1 cellular context compared by ENCODE assay signal in the genomic region with DNA sequence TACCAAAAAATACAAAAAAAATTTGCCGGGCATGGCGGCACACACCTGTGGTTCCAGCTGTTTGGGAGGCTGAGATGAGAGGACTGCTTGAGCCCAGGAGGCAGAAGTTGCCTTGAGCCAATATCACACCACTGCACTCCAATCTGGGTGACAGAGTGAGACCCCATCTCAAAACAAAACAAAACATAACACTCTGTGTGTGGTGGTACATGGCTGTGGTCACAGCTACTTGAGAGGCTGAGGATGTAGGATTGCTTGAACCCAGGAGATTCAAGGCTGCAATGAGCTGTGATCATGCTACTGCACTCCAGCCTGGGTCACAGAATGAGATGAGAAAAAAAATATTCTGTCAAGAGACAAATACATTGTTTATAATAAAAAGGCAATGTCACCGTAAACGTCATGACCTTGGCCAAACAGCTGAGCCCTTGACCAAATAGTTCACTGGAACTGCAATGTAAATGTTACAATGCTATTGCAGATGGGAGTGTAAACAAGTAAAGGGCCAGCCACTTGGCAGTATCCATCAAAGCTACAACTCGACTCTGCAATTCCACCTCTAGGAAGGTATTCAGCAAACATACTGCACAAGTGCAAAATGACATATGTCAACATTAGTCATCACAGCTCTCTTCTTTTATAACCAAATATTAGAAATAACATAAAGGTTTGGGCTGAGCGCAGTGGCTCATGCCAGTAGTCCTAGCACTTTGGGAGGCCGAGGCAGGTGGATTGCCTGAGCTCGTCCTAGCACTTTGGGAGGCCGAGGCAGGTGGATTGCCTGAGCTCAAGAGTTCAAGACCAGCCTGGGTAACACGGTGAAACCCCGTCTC.
A peak's percentile ranks its signal among the peaks of the same experiment; 100 is the strongest.
TF ChIP-seq lines count a peak whose summit lies in the region.

No MANE protein-coding gene starts in this region.

TF ChIP-seq in HepG2, 621 proteins besides CTCF, POLR2A, EP300 and RAD21 (continued from another document and continues in another):
- TF ChIP-seq, protein P1, sequence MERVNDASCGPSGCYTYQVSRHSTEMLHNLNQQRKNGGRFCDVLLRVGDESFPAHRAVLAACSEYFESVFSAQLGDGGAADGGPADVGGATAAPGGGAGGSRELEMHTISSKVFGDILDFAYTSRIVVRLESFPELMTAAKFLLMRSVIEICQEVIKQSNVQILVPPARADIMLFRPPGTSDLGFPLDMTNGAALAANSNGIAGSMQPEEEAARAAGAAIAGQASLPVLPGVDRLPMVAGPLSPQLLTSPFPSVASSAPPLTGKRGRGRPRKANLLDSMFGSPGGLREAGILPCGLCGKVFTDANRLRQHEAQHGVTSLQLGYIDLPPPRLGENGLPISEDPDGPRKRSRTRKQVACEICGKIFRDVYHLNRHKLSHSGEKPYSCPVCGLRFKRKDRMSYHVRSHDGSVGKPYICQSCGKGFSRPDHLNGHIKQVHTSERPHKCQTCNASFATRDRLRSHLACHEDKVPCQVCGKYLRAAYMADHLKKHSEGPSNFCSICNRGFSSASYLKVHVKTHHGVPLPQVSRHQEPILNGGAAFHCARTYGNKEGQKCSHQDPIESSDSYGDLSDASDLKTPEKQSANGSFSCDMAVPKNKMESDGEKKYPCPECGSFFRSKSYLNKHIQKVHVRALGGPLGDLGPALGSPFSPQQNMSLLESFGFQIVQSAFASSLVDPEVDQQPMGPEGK (CRISPR knock-in tag; IDR thresholded peaks at IDR 0.05) = peak; percentile 39
- 0 out of 2 replicates have a peak, but pooled peaks have one; percentile 37 for TF ChIP-seq ZFP62 (CRISPR knock-in tag; IDR thresholded peaks at IDR 0.05)
- no peak for TF ChIP-seq HNRNPUL1 (IDR thresholded peaks at IDR 0.05; ENCODE audit: low read depth, low read length)
- TF ChIP-seq FOSL2 (CRISPR knock-in tag; IDR thresholded peaks at IDR 0.05) = peak; percentile 99
- no peak for TF ChIP-seq CC2D1A (CRISPR knock-in tag; IDR thresholded peaks at IDR 0.05)
- 0 out of 2 replicates have a peak, but pooled peaks have one; percentile 5 for TF ChIP-seq SMARCC2 (IDR thresholded peaks at IDR 0.05)
- peak; percentile 97 for TF ChIP-seq NCOA2 (CRISPR knock-in tag; IDR thresholded peaks at IDR 0.05)
- peak; percentile 100 for TF ChIP-seq SAP130 (CRISPR knock-in tag; IDR thresholded peaks at IDR 0.05; ENCODE audit: low read depth)
- TF ChIP-seq, protein P2, sequence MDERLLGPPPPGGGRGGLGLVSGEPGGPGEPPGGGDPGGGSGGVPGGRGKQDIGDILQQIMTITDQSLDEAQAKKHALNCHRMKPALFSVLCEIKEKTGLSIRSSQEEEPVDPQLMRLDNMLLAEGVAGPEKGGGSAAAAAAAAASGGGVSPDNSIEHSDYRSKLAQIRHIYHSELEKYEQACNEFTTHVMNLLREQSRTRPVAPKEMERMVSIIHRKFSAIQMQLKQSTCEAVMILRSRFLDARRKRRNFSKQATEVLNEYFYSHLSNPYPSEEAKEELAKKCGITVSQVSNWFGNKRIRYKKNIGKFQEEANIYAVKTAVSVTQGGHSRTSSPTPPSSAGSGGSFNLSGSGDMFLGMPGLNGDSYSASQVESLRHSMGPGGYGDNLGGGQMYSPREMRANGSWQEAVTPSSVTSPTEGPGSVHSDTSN (CRISPR knock-in tag; IDR thresholded peaks at IDR 0.05) = no peak; the same call in none of the 2 replicates
- TF ChIP-seq, protein P3, sequence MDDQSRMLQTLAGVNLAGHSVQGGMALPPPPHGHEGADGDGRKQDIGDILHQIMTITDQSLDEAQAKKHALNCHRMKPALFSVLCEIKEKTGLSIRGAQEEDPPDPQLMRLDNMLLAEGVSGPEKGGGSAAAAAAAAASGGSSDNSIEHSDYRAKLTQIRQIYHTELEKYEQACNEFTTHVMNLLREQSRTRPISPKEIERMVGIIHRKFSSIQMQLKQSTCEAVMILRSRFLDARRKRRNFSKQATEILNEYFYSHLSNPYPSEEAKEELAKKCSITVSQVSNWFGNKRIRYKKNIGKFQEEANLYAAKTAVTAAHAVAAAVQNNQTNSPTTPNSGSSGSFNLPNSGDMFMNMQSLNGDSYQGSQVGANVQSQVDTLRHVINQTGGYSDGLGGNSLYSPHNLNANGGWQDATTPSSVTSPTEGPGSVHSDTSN (CRISPR knock-in tag; IDR thresholded peaks at IDR 0.05; ENCODE audit: borderline replicate concordance) = no peak
- TF ChIP-seq WIZ (CRISPR knock-in tag; IDR thresholded peaks at IDR 0.05) = no peak; the same call in 1 of the 2 replicates
- TF ChIP-seq, protein P4, sequence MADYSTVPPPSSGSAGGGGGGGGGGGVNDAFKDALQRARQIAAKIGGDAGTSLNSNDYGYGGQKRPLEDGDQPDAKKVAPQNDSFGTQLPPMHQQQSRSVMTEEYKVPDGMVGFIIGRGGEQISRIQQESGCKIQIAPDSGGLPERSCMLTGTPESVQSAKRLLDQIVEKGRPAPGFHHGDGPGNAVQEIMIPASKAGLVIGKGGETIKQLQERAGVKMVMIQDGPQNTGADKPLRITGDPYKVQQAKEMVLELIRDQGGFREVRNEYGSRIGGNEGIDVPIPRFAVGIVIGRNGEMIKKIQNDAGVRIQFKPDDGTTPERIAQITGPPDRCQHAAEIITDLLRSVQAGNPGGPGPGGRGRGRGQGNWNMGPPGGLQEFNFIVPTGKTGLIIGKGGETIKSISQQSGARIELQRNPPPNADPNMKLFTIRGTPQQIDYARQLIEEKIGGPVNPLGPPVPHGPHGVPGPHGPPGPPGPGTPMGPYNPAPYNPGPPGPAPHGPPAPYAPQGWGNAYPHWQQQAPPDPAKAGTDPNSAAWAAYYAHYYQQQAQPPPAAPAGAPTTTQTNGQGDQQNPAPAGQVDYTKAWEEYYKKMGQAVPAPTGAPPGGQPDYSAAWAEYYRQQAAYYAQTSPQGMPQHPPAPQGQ (CRISPR knock-in tag; IDR thresholded peaks at IDR 0.05; ENCODE audit: borderline replicate concordance) = no peak; the same call in 1 of the 2 replicates
- no peak for TF ChIP-seq REXO4 (CRISPR knock-in tag; IDR thresholded peaks at IDR 0.05; ENCODE audit: borderline replicate concordance)
- TF ChIP-seq CEBPB (IDR thresholded peaks at IDR 0.05; ENCODE audit: borderline replicate concordance, low read depth, low read length) = peak; percentile 94
- TF ChIP-seq HDAC1 (CRISPR knock-in tag; IDR thresholded peaks at IDR 0.05) = peak; percentile 99
- TF ChIP-seq PTBP1 (IDR thresholded peaks at IDR 0.05; ENCODE audit: low read depth, low read length, poor library complexity, severe bottlenecking) = no peak
- TF ChIP-seq ZNF746 (CRISPR knock-in tag; IDR thresholded peaks at IDR 0.05) = 0 out of 2 replicates have a peak, but pooled peaks have one; percentile 71
- peak; percentile 98 for TF ChIP-seq TBX3 (IDR thresholded peaks at IDR 0.05; ENCODE audit: borderline replicate concordance)
- TF ChIP-seq CCAR2 (optimal IDR thresholded peaks at IDR 0.05; ENCODE audit: low read depth, low read length) = no peak
- TF ChIP-seq, protein P5, sequence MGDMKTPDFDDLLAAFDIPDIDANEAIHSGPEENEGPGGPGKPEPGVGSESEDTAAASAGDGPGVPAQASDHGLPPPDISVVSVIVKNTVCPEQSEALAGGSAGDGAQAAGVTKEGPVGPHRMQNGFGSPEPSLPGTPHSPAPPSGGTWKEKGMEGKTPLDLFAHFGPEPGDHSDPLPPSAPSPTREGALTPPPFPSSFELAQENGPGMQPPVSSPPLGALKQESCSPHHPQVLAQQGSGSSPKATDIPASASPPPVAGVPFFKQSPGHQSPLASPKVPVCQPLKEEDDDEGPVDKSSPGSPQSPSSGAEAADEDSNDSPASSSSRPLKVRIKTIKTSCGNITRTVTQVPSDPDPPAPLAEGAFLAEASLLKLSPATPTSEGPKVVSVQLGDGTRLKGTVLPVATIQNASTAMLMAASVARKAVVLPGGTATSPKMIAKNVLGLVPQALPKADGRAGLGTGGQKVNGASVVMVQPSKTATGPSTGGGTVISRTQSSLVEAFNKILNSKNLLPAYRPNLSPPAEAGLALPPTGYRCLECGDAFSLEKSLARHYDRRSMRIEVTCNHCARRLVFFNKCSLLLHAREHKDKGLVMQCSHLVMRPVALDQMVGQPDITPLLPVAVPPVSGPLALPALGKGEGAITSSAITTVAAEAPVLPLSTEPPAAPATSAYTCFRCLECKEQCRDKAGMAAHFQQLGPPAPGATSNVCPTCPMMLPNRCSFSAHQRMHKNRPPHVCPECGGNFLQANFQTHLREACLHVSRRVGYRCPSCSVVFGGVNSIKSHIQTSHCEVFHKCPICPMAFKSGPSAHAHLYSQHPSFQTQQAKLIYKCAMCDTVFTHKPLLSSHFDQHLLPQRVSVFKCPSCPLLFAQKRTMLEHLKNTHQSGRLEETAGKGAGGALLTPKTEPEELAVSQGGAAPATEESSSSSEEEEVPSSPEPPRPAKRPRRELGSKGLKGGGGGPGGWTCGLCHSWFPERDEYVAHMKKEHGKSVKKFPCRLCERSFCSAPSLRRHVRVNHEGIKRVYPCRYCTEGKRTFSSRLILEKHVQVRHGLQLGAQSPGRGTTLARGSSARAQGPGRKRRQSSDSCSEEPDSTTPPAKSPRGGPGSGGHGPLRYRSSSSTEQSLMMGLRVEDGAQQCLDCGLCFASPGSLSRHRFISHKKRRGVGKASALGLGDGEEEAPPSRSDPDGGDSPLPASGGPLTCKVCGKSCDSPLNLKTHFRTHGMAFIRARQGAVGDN (CRISPR knock-in tag; IDR thresholded peaks at IDR 0.05) = peak; percentile 73
- TF ChIP-seq ZNF660 (CRISPR knock-in tag; IDR thresholded peaks at IDR 0.05; ENCODE audit: borderline replicate concordance, low read depth) = no peak
- TF ChIP-seq KDM3A (CRISPR knock-in tag; IDR thresholded peaks at IDR 0.05; ENCODE audit: low read depth) = peak; percentile 91; the same call in 1 of the 2 replicates
- TF ChIP-seq, protein P6, sequence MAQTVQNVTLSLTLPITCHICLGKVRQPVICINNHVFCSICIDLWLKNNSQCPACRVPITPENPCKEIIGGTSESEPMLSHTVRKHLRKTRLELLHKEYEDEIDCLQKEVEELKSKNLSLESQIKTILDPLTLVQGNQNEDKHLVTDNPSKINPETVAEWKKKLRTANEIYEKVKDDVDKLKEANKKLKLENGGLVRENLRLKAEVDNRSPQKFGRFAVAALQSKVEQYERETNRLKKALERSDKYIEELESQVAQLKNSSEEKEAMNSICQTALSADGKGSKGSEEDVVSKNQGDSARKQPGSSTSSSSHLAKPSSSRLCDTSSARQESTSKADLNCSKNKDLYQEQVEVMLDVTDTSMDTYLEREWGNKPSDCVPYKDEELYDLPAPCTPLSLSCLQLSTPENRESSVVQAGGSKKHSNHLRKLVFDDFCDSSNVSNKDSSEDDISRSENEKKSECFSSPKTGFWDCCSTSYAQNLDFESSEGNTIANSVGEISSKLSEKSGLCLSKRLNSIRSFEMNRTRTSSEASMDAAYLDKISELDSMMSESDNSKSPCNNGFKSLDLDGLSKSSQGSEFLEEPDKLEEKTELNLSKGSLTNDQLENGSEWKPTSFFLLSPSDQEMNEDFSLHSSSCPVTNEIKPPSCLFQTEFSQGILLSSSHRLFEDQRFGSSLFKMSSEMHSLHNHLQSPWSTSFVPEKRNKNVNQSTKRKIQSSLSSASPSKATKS (CRISPR knock-in tag; IDR thresholded peaks at IDR 0.05) = peak; percentile 95; the same call in 1 of the 2 replicates
- no peak for TF ChIP-seq ZNF354B (CRISPR knock-in tag; IDR thresholded peaks at IDR 0.05)
- TF ChIP-seq ZFX (CRISPR knock-in tag; IDR thresholded peaks at IDR 0.05; ENCODE audit: low read depth) = peak; percentile 62
- peak; percentile 82; the same call in 1 of the 2 replicates for TF ChIP-seq RCOR2 (CRISPR knock-in tag; IDR thresholded peaks at IDR 0.05)
- peak; percentile 92 for TF ChIP-seq ZNF350 (CRISPR knock-in tag; IDR thresholded peaks at IDR 0.05; ENCODE audit: borderline replicate concordance, low read depth)
- TF ChIP-seq HHEX (CRISPR knock-in tag; IDR thresholded peaks at IDR 0.05) = peak; percentile 97
- TF ChIP-seq ZFP82 (CRISPR knock-in tag; IDR thresholded peaks at IDR 0.05; ENCODE audit: borderline replicate concordance) = peak; percentile 97
- TF ChIP-seq ZBTB21 (CRISPR knock-in tag; IDR thresholded peaks at IDR 0.05) = peak; percentile 96
- TF ChIP-seq, protein P7, sequence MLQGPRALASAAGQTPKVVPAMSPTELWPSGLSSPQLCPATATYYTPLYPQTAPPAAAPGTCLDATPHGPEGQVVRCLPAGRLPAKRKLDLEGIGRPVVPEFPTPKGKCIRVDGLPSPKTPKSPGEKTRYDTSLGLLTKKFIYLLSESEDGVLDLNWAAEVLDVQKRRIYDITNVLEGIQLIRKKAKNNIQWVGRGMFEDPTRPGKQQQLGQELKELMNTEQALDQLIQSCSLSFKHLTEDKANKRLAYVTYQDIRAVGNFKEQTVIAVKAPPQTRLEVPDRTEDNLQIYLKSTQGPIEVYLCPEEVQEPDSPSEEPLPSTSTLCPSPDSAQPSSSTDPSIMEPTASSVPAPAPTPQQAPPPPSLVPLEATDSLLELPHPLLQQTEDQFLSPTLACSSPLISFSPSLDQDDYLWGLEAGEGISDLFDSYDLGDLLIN (CRISPR knock-in tag; IDR thresholded peaks at IDR 0.05; ENCODE audit: borderline replicate concordance) = no peak
- peak; percentile 90 for TF ChIP-seq NR2F2 (IDR thresholded peaks at IDR 0.05; ENCODE audit: borderline replicate concordance, low read depth)
- TF ChIP-seq HOXA7 (CRISPR knock-in tag; IDR thresholded peaks at IDR 0.05) = no peak
- peak; percentile 97 for TF ChIP-seq ZFP1 (CRISPR knock-in tag; IDR thresholded peaks at IDR 0.05)
- peak; percentile 81 for TF ChIP-seq KLF6 (CRISPR knock-in tag; IDR thresholded peaks at IDR 0.05)
- TF ChIP-seq, protein P8, sequence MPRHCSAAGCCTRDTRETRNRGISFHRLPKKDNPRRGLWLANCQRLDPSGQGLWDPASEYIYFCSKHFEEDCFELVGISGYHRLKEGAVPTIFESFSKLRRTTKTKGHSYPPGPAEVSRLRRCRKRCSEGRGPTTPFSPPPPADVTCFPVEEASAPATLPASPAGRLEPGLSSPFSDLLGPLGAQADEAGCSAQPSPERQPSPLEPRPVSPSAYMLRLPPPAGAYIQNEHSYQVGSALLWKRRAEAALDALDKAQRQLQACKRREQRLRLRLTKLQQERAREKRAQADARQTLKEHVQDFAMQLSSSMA (CRISPR knock-in tag; IDR thresholded peaks at IDR 0.05) = peak; percentile 69; the same call in 1 of the 2 replicates
